ENCODE assay signal across 25 cellular contexts in genomic region chr5:130065617-130066016, GRCh38.
A peak's percentile ranks its signal among the peaks of the same experiment; 100 is the strongest.
DNase-seq lines count a peak whose midpoint lies in the region; ATAC-seq, FAIRE-seq and TF ChIP-seq lines count a peak whose summit lies in the region.
"Had no signal": no experiment of that assay in that cellular context is flagged by ENCODE, and none has a peak within 500 bp of the region (broad histone marks: within the 10 kb centered on the region; RNA-seq: fewer than 3 reads in every experiment).

No MANE protein-coding gene starts in this region.

- H3K56ac ChIP-seq in H1 (replicated peaks; ENCODE audit: insufficient read length, low read depth, low read length) = no peak overlapping the region

- no peaks in the 10 kb centered on the region for H3K23me2 ChIP-seq in H1 (ENCODE audit: low read depth, low read length)

- H3K23ac ChIP-seq in H1 (ENCODE audit: insufficient read length) = no peak overlapping the region

- H2BK5ac ChIP-seq in H1 (ENCODE audit: low read depth, low read length) = no peak overlapping the region

- TF ChIP-seq CTCF in LNCaP clone FGC (IDR thresholded peaks at IDR 0.05; ENCODE audit: control insufficient read depth, extremely low read depth, insufficient read depth) (no peak), H1 (IDR thresholded peaks at IDR 0.05; ENCODE audit: control extremely low read depth in 1 of 3, insufficient read depth in 1 of 3, low read depth in 1 of 3, low read length in 3 of 3) (no peak), fibroblast of mammary gland (conservative IDR thresholded peaks at IDR 0.05; ENCODE audit: control insufficient read depth, insufficient read depth, low read depth, low read length) (no peak), tibial artery (IDR thresholded peaks at IDR 0.05) (no peak)
- TF ChIP-seq CTCF in CD8-positive, alpha-beta T cell (IDR thresholded peaks at IDR 0.05) = no peak

- H3K4me2 ChIP-seq in H1 (ENCODE audit: insufficient read depth in 1 of 2, low read depth in 2 of 2, low read length in 2 of 2) = no peak overlapping the region
- H3K4me2 ChIP-seq: BLaER1 had no signal

- H4K20me1 ChIP-seq in H1 (replicated peaks in 1 of 2; ENCODE audit: control insufficient read depth in 1 of 2, insufficient read depth in 2 of 2, low read length in 2 of 2) = no peaks in the 10 kb centered on the region
- H4K20me1 ChIP-seq: BLaER1 had no signal

- H2AK5ac ChIP-seq in H1 (ENCODE audit: low read depth, low read length) = no peak overlapping the region

- H2AFZ ChIP-seq in H1 (ENCODE audit: low read length) = 0 out of 2 replicates have a peak overlapping the region, but pooled peaks have one; percentile 12
- H2AFZ ChIP-seq: GM23248 had no signal

- H3K36me3 ChIP-seq in H1 (ENCODE audit: control insufficient read depth in 2 of 4, insufficient read depth in 4 of 4, low read length in 3 of 4) (no peaks in the 10 kb centered on the region), tibial artery (no peaks in the 10 kb centered on the region), small intestine (ENCODE audit: control insufficient read depth in 2 of 2, insufficient read depth in 2 of 2, low read length in 2 of 2) (no peaks in the 10 kb centered on the region)
- no peaks in the 10 kb centered on the region for H3K36me3 ChIP-seq in CD8-positive, alpha-beta T cell (ENCODE audit: insufficient read depth, low read length)
- H3K36me3 ChIP-seq: BLaER1 had no signal

- no peak overlapping the region for H3K9ac ChIP-seq in H1 (replicated peaks in 1 of 4; ENCODE audit: extremely low read depth in 1 of 4, low read depth in 3 of 4, low read length in 3 of 4)
- H3K9ac ChIP-seq: BLaER1, GM23248 had no signal

- H3K9me3 ChIP-seq in H1 (ENCODE audit: insufficient read depth in 2 of 2, low read depth in 1 of 2, low read length in 1 of 2) (no peaks in the 10 kb centered on the region), tibial artery (no peaks in the 10 kb centered on the region), small intestine (ENCODE audit: control insufficient read depth, low read depth) (no peaks in the 10 kb centered on the region)
- H3K9me3 ChIP-seq in CD8-positive, alpha-beta T cell (ENCODE audit: low read length) = no peaks in the 10 kb centered on the region
- H3K9me3 ChIP-seq: BLaER1 had no signal

- no peaks in the 10 kb centered on the region for H3K27me3 Mint-ChIP-seq in CD8-positive, alpha-beta T cell (ENCODE audit: low read depth)
- peaks cover 4% of the 10 kb centered on the region for H3K27me3 Mint-ChIP-seq in activated naive CD4-positive, alpha-beta T cell treated with anti-CD3 and anti-CD28 coated beads for 36 hours (ENCODE audit: low read depth)
- H3K27me3 Mint-ChIP-seq: B cell; CD4-positive, CD25-positive, alpha-beta regulatory T cell; CD8-positive, alpha-beta memory T cell had no signal

- no peak overlapping the region for H3K18ac ChIP-seq in H1 (ENCODE audit: extremely low read depth, low read length)

- H3K4me1 ChIP-seq in H1 (replicated peaks in 1 of 4; ENCODE audit: control insufficient read depth in 3 of 4, insufficient read depth in 4 of 4, low read length in 3 of 4) (no peaks in the 10 kb centered on the region), tibial artery (peaks cover 0 to 39% (median 6%) of the 10 kb centered on the region in 4 donors), small intestine (ENCODE audit: control insufficient read depth in 2 of 2, insufficient read depth in 1 of 2, low read depth in 1 of 2, low read length in 1 of 2) (no peaks in the 10 kb centered on the region)
- no peaks in the 10 kb centered on the region for H3K4me1 ChIP-seq in CD8-positive, alpha-beta T cell (ENCODE audit: insufficient read depth, low read length)

- no peaks in the 10 kb centered on the region for H3K79me2 ChIP-seq in H1 (ENCODE audit: control insufficient read depth in 1 of 2, insufficient read depth in 2 of 2, low read length in 2 of 2)

- H4K91ac ChIP-seq in H1 (replicated peaks; ENCODE audit: insufficient read length, low read length) = no peak overlapping the region

- H4K8ac ChIP-seq in H1 (ENCODE audit: extremely low read depth, insufficient read depth, low read length) = no peak overlapping the region

- no peak for ATAC-seq in CD8-positive, alpha-beta T cell
- no peak for ATAC-seq in GM21447 (IDR thresholded peaks at IDR 0.05; ENCODE audit: unreplicated experiment)
- ATAC-seq: GM12878, HCT116 had no signal

- H3K4me1 Mint-ChIP-seq in CD8-positive, alpha-beta T cell (ENCODE audit: low read depth) = no peaks in the 10 kb centered on the region
- H3K4me1 Mint-ChIP-seq in activated naive CD4-positive, alpha-beta T cell treated with anti-CD3 and anti-CD28 coated beads for 36 hours (ENCODE audit: low read depth) = no peaks in the 10 kb centered on the region
- H3K4me1 Mint-ChIP-seq: B cell; CD4-positive, CD25-positive, alpha-beta regulatory T cell; CD8-positive, alpha-beta memory T cell; H9 had no signal

- no peak overlapping the region for H3K27ac ChIP-seq in H1 (ENCODE audit: low read depth, low read length)
- H3K27ac ChIP-seq in tibial artery = peak overlapping the region; percentile 47 to 64
- H3K27ac ChIP-seq in small intestine (ENCODE audit: low read depth in 1 of 2, low read length in 1 of 2) = no peak overlapping the region
- no peak overlapping the region for H3K27ac ChIP-seq in CD8-positive, alpha-beta T cell (ENCODE audit: low read depth, low read length)
- H3K27ac ChIP-seq: 22Rv1, BLaER1, C4-2B, GM23248 had no signal

- H2BK15ac ChIP-seq in H1 (ENCODE audit: low read length) = no peak overlapping the region

- H3K4me3 ChIP-seq in LNCaP clone FGC (ENCODE audit: low read depth, low read length) (no peak overlapping the region), H1 (ENCODE audit: extremely low read depth in 1 of 4, insufficient read depth in 2 of 4, low read depth in 3 of 4, low read length in 4 of 4) (no peak overlapping the region), fibroblast of mammary gland (ENCODE audit: control insufficient read depth, low read depth, low read length) (no peak overlapping the region), tibial artery (no peak overlapping the region), small intestine (ENCODE audit: low read depth in 1 of 2, low read length in 2 of 2) (no peak overlapping the region)
- no peak overlapping the region for H3K4me3 ChIP-seq in CD8-positive, alpha-beta T cell (ENCODE audit: low read depth, low read length)
- H3K4me3 ChIP-seq: BLaER1, GM12878, GM23248 had no signal

- no peak overlapping the region for H2BK20ac ChIP-seq in H1 (ENCODE audit: low read length)

- H3K4ac ChIP-seq in H1 (replicated peaks; ENCODE audit: insufficient read length, low read depth, low read length) = no peak overlapping the region

- H3K27me3 ChIP-seq in H1 (replicated peaks in 1 of 4; ENCODE audit: control insufficient read depth in 3 of 4, extremely low read depth in 1 of 4, insufficient read depth in 3 of 4, low read length in 3 of 4) (peaks cover 0 to 1% (median 0%) of the 10 kb centered on the region in 4 experiments; a peak in 1 of 7 replicates), tibial artery (no peaks in the 10 kb centered on the region), small intestine (ENCODE audit: control insufficient read depth in 2 of 2, insufficient read depth in 2 of 2, low read length in 2 of 2) (no peaks in the 10 kb centered on the region)
- H3K27me3 ChIP-seq in CD8-positive, alpha-beta T cell (ENCODE audit: insufficient read depth, low read length) = no peaks in the 10 kb centered on the region
- H3K27me3 ChIP-seq: BLaER1 had no signal

- no peaks in the 10 kb centered on the region for H3K36me3 Mint-ChIP-seq in CD8-positive, alpha-beta T cell
- H3K36me3 Mint-ChIP-seq in activated naive CD4-positive, alpha-beta T cell treated with anti-CD3 and anti-CD28 coated beads for 36 hours (ENCODE audit: low read depth) = no peaks in the 10 kb centered on the region
- H3K36me3 Mint-ChIP-seq: CD4-positive, CD25-positive, alpha-beta regulatory T cell; CD8-positive, alpha-beta memory T cell had no signal

- POLR2A ChIA-PET in H1 (lab: Charles Lee; ENCODE audit: partially characterized antibody) = no interaction called here
- POLR2A ChIA-PET in CD8-positive, alpha-beta T cell (lab: Charles Lee) = no interaction called here

- no peak overlapping the region for H2BK12ac ChIP-seq in H1 (ENCODE audit: low read depth, low read length)

- no peak overlapping the region for H2BK120ac ChIP-seq in H1 (replicated peaks; ENCODE audit: low read depth, low read length)

- H3K9me3 Mint-ChIP-seq in CD8-positive, alpha-beta T cell = no peaks in the 10 kb centered on the region
- H3K9me3 Mint-ChIP-seq in activated naive CD4-positive, alpha-beta T cell treated with anti-CD3 and anti-CD28 coated beads for 36 hours = no peaks in the 10 kb centered on the region
- H3K9me3 Mint-ChIP-seq: CD8-positive, alpha-beta memory T cell; H9 had no signal

- TF ChIP-seq EP300 in H1 (IDR thresholded peaks at IDR 0.05; ENCODE audit: borderline replicate concordance in 1 of 2, low read depth in 2 of 2, low read length in 2 of 2) = no peak

- H3K14ac ChIP-seq in H1 (ENCODE audit: insufficient read length) = no peak overlapping the region

- no peak for TF ChIP-seq POLR2A in H1 (IDR thresholded peaks at IDR 0.05; ENCODE audit: control extremely low read depth in 1 of 2, low read depth in 2 of 2, low read length in 2 of 2)

- WGBS in H1 (ENCODE audit: extremely low coverage in 1 of 2, insufficient coverage in 1 of 2, insufficient read length in 1 of 2, insufficient replicate concordance in 2 of 2, low coverage in 1 of 2, low lambda C conversion rate in 2 of 2, missing lambda C conversion rate in 1 of 2), 2 experiments = 89% methylated on average over 2 of the region's 2 CpGs; no CpG with 5 or more reads in 1 of the 2 experiments
- WGBS in small intestine, 3 donors = 67 to 78% (median 77%) methylated on average over 2 of the region's 2 CpGs

- CTCF ChIA-PET in H1 (lab: Charles Lee; ENCODE audit: partially characterized antibody) = no interaction called here
- CTCF ChIA-PET in CD8-positive, alpha-beta T cell (lab: Charles Lee) = no interaction called here
- CTCF ChIA-PET in activated naive CD4-positive, alpha-beta T cell treated with anti-CD3 and anti-CD28 coated beads for 36 hours (lab: Charles Lee) = no interaction called here

- DNase-seq in LNCaP clone FGC (ENCODE audit: low read depth) = peak; percentile 46
- no peak for DNase-seq in H1 (ENCODE audit: low read depth in 1 of 2, low spot score in 2 of 2)
- peak; percentile 21 for DNase-seq in fibroblast of mammary gland (ENCODE audit: low read depth)
- no peak for DNase-seq in tibial artery
- DNase-seq in small intestine = no peak
- no peak for DNase-seq in CD8-positive, alpha-beta T cell
- no peak for DNase-seq in activated naive CD4-positive, alpha-beta T cell treated with anti-CD3 and anti-CD28 coated beads for 36 hours
- DNase-seq: CD4-positive, CD25-positive, alpha-beta regulatory T cell; CD8-positive, alpha-beta memory T cell; DMS 273 treated with DMSO at 0.1 percent for 48 hours; DMS79; EL; GDM1; GM23248; H9 had no signal

- H3K27ac Mint-ChIP-seq in CD8-positive, alpha-beta T cell = no peak overlapping the region
- no peak overlapping the region for H3K27ac Mint-ChIP-seq in activated naive CD4-positive, alpha-beta T cell treated with anti-CD3 and anti-CD28 coated beads for 36 hours
- H3K27ac Mint-ChIP-seq: B cell; CD4-positive, CD25-positive, alpha-beta regulatory T cell; CD8-positive, alpha-beta memory T cell; H9 had no signal

- no peaks in the 10 kb centered on the region for H3K79me1 ChIP-seq in H1 (ENCODE audit: low read depth, low read length)

- no peak overlapping the region for H3K4me3 Mint-ChIP-seq in CD8-positive, alpha-beta T cell
- H3K4me3 Mint-ChIP-seq in activated naive CD4-positive, alpha-beta T cell treated with anti-CD3 and anti-CD28 coated beads for 36 hours = no peak overlapping the region
- H3K4me3 Mint-ChIP-seq: B cell; CD4-positive, CD25-positive, alpha-beta regulatory T cell; CD8-positive, alpha-beta memory T cell; H9 had no signal

- FAIRE-seq in H1 (lab: Jason Lieb, UNC) (no peak), small intestine (lab: Jason Lieb, UNC) (no peak)
- FAIRE-seq: A204.1, D721Med, GM12878, GM18507 had no signal

- intact Hi-C loops in tibial artery (cut with DNase I; ENCODE audit: low total_unique reads) = no loop called here
- intact Hi-C loops in CD8-positive, alpha-beta T cell (cut with DNase I, micrococcal nuclease) = no loop called here
- intact Hi-C loops in activated naive CD4-positive, alpha-beta T cell treated with anti-CD3 and anti-CD28 coated beads for 36 hours (cut with micrococcal nuclease) = no loop called here

- TF ChIP-seq RAD21 in H1 (IDR thresholded peaks at IDR 0.05 in 1 of 2, conservative IDR thresholded peaks at IDR 0.05 in 1 of 2; ENCODE audit: low read depth in 2 of 2, low read length in 2 of 2) = no peak

- H4K5ac ChIP-seq in H1 (ENCODE audit: insufficient read length, low read depth, low read length) = no peak overlapping the region

Comparison
In these comparisons a context has a peak if more than half of its experiments do, and no peak if none do; other contexts are left out.
1. DNase-seq: peak in LNCaP clone FGC (single experiment) and fibroblast of mammary gland (single experiment); none in H1 (0 of 2), tibial artery (0 of 2), small intestine (single experiment), CD8-positive, alpha-beta T cell (0 of 7) and activated naive CD4-positive, alpha-beta T cell treated with anti-CD3 and anti-CD28 coated beads for 36 hours (single experiment).
2. H3K27ac ChIP-seq: peak in tibial artery (2 of 2); none in H1 (single experiment), small intestine (0 of 2) and CD8-positive, alpha-beta T cell (single experiment).